Comparison of ENCODE assay signal across 9 cellular contexts in genomic region chr14:103530390-103530789, GRCh38. TPM values are rescaled to one million over a fixed set of nuclear protein-coding genes. Genes with fewer than 3 reads are reported as not detected.
A peak's percentile ranks its signal among the peaks of the same experiment; 100 is the strongest.
DNase-seq lines count a peak whose midpoint lies in the region; ATAC-seq lines count a peak whose summit lies in the region.
"Had no signal": no experiment of that assay in that cellular context is flagged by ENCODE, and none has a peak within 500 bp of the region (broad histone marks: within the 10 kb centered on the region; RNA-seq: fewer than 3 reads in every experiment).

No MANE protein-coding gene starts in this region.

- in situ Hi-C loops in HAP-1 (cut with MboI; ENCODE audit: low sequenced_read_pairs): no loop called here

- H3K4me1 ChIP-seq in ACC112 (ENCODE audit: control insufficient read depth, insufficient read depth, low read length, unreplicated experiment): peaks cover 33% of the 10 kb centered on the region
- peaks cover 16% of the 10 kb centered on the region for H3K4me1 ChIP-seq in HAP-1

- H3K4me3 ChIP-seq in ACC112 (ENCODE audit: low read depth, low read length) (peak overlapping the region; percentile 98), HAP-1 (peak overlapping the region; percentile 82)

- H3K4me1 Mint-ChIP-seq in activated T-helper 1 cell treated with anti-CD3 and anti-CD28 coated beads, Interleukin-12 subunit alpha, Interleukin-12 subunit beta, Interleukin-2, Interleukin-4 antibody, amounts not matched to agents 30 ng/mL and 10 ng/mL and 1 ng/mL, durations not matched to agents 14 hours and 24 hours and 36 hours (ENCODE audit: low read depth): peaks cover 29% of the 10 kb centered on the region

- intact Hi-C loops in activated T-helper 1 cell treated with anti-CD3 and anti-CD28 coated beads, Interleukin-12 subunit alpha, Interleukin-12 subunit beta, Interleukin-2, Interleukin-4 antibody, amounts not matched to agents 30 ng/mL and 10 ng/mL and 1 ng/mL, durations not matched to agents 14 hours and 24 hours and 36 hours (cut with micrococcal nuclease): no loop called here

- DNase-seq in HAP-1 (ENCODE audit: low spot score in 2 of 2) (peak in 1 of 2 experiments; percentile 69), left kidney (ENCODE audit: low read depth, low spot score) (peak; percentile 82), UCSD-AML1 (lab: John Stamatoyannopoulos, UW; ENCODE audit: unreplicated experiment) (no peak), glomerular visceral epithelial cell (ENCODE audit: extremely low spot score) (no peak)
- no peak for DNase-seq in activated T-helper 1 cell treated with anti-CD3 and anti-CD28 coated beads, Interleukin-12 subunit alpha, Interleukin-12 subunit beta, Interleukin-2, Interleukin-4 antibody, amounts not matched to agents 30 ng/mL and 10 ng/mL and 1 ng/mL, durations not matched to agents 14 hours and 24 hours and 36 hours (ENCODE audit: low spot score)
- DNase-seq: NCI-H226 had no signal

- no peak overlapping the region for H3K27ac ChIP-seq in ACC112 (ENCODE audit: low read depth, low read length)

- H3K79me2 ChIP-seq in ACC112 (ENCODE audit: control insufficient read depth, insufficient read depth, low read length, unreplicated experiment): peaks cover 27% of the 10 kb centered on the region

- no peaks in the 10 kb centered on the region for H3K9me3 ChIP-seq in HAP-1

- no peaks in the 10 kb centered on the region for H3K9me3 Mint-ChIP-seq in activated T-helper 1 cell treated with anti-CD3 and anti-CD28 coated beads, Interleukin-12 subunit alpha, Interleukin-12 subunit beta, Interleukin-2, Interleukin-4 antibody, amounts not matched to agents 30 ng/mL and 10 ng/mL and 1 ng/mL, durations not matched to agents 14 hours and 24 hours and 36 hours

- no peak overlapping the region for H2AFZ ChIP-seq in ACC112 (ENCODE audit: low read length, unreplicated experiment)

- H3K36me3 ChIP-seq in ACC112 (ENCODE audit: insufficient read depth, low read length) (peaks cover 3% of the 10 kb centered on the region; the same call in 1 of the 2 replicates), HAP-1 (replicated peaks) (peaks cover 28% of the 10 kb centered on the region)

- no peaks in the 10 kb centered on the region for H3K27me3 Mint-ChIP-seq in activated T-helper 1 cell treated with anti-CD3 and anti-CD28 coated beads, Interleukin-12 subunit alpha, Interleukin-12 subunit beta, Interleukin-2, Interleukin-4 antibody, amounts not matched to agents 30 ng/mL and 10 ng/mL and 1 ng/mL, durations not matched to agents 14 hours and 24 hours and 36 hours (ENCODE audit: insufficient read depth)

- H3K27ac Mint-ChIP-seq in activated T-helper 1 cell treated with anti-CD3 and anti-CD28 coated beads, Interleukin-12 subunit alpha, Interleukin-12 subunit beta, Interleukin-2, Interleukin-4 antibody, amounts not matched to agents 30 ng/mL and 10 ng/mL and 1 ng/mL, durations not matched to agents 14 hours and 24 hours and 36 hours: peak overlapping the region; percentile 61

- H3K4me3 Mint-ChIP-seq in activated T-helper 1 cell treated with anti-CD3 and anti-CD28 coated beads, Interleukin-12 subunit alpha, Interleukin-12 subunit beta, Interleukin-2, Interleukin-4 antibody, amounts not matched to agents 30 ng/mL and 10 ng/mL and 1 ng/mL, durations not matched to agents 14 hours and 24 hours and 36 hours: peak overlapping the region; percentile 99

- H3K27me3 ChIP-seq in ACC112 (ENCODE audit: insufficient read depth, low read length) (no peaks in the 10 kb centered on the region), HAP-1 (ENCODE audit: low read depth) (no peaks in the 10 kb centered on the region)

- ATAC-seq in GM18873 (IDR thresholded peaks at IDR 0.05; ENCODE audit: low FRiP score, unreplicated experiment) (no peak), HG02885 (IDR thresholded peaks at IDR 0.05; ENCODE audit: poor library complexity, unreplicated experiment) (no peak)

- H3K36me3 Mint-ChIP-seq in activated T-helper 1 cell treated with anti-CD3 and anti-CD28 coated beads, Interleukin-12 subunit alpha, Interleukin-12 subunit beta, Interleukin-2, Interleukin-4 antibody, amounts not matched to agents 30 ng/mL and 10 ng/mL and 1 ng/mL, durations not matched to agents 14 hours and 24 hours and 36 hours (ENCODE audit: low read depth): peaks cover 6% of the 10 kb centered on the region

RNA-seq across cellular contexts. Expression of gene TRMT61A, which starts 1.4 kb away (rescaled TPM):
- total RNA-seq in activated T-helper 1 cell treated with anti-CD3 and anti-CD28 coated beads, Interleukin-12 subunit alpha, Interleukin-12 subunit beta, Interleukin-2, Interleukin-4 antibody, amounts not matched to agents 30 ng/mL and 10 ng/mL and 1 ng/mL, durations not matched to agents 14 hours and 24 hours and 36 hours: 23.4 and 23.7 TPM in 2 replicates

RNA-seq across cellular contexts. Expression of gene CKB, which starts 7.8 kb away (rescaled TPM):
- 13.7 and 16.0 TPM in 2 replicates for total RNA-seq in activated T-helper 1 cell treated with anti-CD3 and anti-CD28 coated beads, Interleukin-12 subunit alpha, Interleukin-12 subunit beta, Interleukin-2, Interleukin-4 antibody, amounts not matched to agents 30 ng/mL and 10 ng/mL and 1 ng/mL, durations not matched to agents 14 hours and 24 hours and 36 hours

RNA-seq across cellular contexts. Expression of gene BAG5, which starts 32.1 kb away (rescaled TPM):
- total RNA-seq in activated T-helper 1 cell treated with anti-CD3 and anti-CD28 coated beads, Interleukin-12 subunit alpha, Interleukin-12 subunit beta, Interleukin-2, Interleukin-4 antibody, amounts not matched to agents 30 ng/mL and 10 ng/mL and 1 ng/mL, durations not matched to agents 14 hours and 24 hours and 36 hours: 33.8 and 34.1 TPM in 2 replicates

RNA-seq across cellular contexts. Expression of gene COA8, which starts 32.4 kb away (rescaled TPM):
- total RNA-seq in activated T-helper 1 cell treated with anti-CD3 and anti-CD28 coated beads, Interleukin-12 subunit alpha, Interleukin-12 subunit beta, Interleukin-2, Interleukin-4 antibody, amounts not matched to agents 30 ng/mL and 10 ng/mL and 1 ng/mL, durations not matched to agents 14 hours and 24 hours and 36 hours: 37.2 and 39.7 TPM in 2 replicates
